In the genomic region with DNA sequence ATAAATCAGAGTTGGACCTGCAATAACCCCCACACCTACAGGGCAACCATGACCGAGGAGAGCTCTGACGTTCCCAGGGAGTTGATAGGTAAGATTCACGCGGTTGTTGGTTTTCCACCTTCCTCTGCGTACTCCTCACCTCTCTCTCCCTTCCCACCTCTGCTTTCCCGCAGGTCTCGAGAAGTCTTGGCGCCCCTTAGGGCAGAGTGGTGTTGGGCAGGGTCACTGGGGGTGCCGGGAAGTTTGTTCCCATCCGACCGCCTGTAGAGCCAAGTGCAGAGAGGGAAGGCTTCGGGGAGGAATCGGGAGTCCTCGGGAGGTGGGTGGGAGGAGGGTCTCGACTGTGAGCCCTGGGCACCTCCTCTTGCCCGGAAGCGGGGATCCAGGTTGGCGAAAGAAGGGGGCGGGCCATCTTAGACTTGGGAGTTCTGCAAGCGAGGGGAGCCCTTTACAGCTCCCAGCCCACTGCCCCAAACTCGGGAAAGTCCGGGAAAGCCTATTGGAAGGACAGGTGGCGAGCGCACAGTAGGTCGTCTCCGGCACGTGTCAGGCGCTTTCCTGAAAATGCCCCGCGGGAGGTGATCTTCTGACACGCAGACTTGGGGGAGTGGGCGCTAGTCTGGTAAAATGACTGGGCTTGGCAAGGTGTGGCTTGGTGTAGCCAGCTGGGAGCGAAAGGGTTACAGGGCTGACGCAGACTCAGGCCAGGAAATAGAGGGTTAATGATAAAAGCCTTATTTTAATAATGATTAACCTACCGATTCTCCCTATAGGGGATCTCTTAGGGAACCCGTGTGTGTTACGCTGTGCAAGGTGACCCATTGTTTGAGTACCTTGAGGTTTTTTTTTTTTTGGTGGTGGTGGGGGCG, we compare ENCODE assay signal across 8 cellular contexts. TPM values are rescaled to one million over a fixed set of nuclear protein-coding genes. Genes with fewer than 3 reads are reported as not detected.
A peak's percentile ranks its signal among the peaks of the same experiment; 100 is the strongest.
DNase-seq lines count a peak whose midpoint lies in the region; ATAC-seq and TF ChIP-seq lines count a peak whose summit lies in the region.

No MANE protein-coding gene starts in this region.

- no peaks in the 10 kb centered on the region for H3K9me3 ChIP-seq in BLaER1
- H3K9me3 ChIP-seq in breast epithelium: no peaks in the 10 kb centered on the region

- TF ChIP-seq CTCF in RWPE1 (conservative IDR thresholded peaks at IDR 0.05; ENCODE audit: low read depth) (no peak), breast epithelium (IDR thresholded peaks at IDR 0.05) (no peak)

- intact Hi-C loops in breast epithelium (cut with DNase I; ENCODE audit: low total_unique reads) (no loop called here), left colon (cut with DNase I, micrococcal nuclease) (no loop called here)

- POLR2A ChIA-PET in RWPE1 (lab: Yijun Ruan, JAX; ENCODE audit: low non-redundant PET): interaction anchor here (0.6 to 0.7 kb wide), 4 partner anchors 185 to 660 kb away, joined by 3 to 6 read pairs (median 4); no protein-coding TSS in a partner anchor

- ATAC-seq in GM21737 (IDR thresholded peaks at IDR 0.05; ENCODE audit: unreplicated experiment) (peak; percentile 37), left colon (peak; percentile 31)

- H3K27me3 ChIP-seq in BLaER1 (peaks cover 11% of the 10 kb centered on the region), breast epithelium (no peaks in the 10 kb centered on the region)

- H3K4me1 ChIP-seq in BLaER1 (peaks cover 14% of the 10 kb centered on the region), breast epithelium (peaks cover 0 to 5% of the 10 kb centered on the region in 2 donors)

- H3K9ac ChIP-seq in BLaER1: peak overlapping the region; percentile 72

- DNase-seq in RWPE1 (ENCODE audit: low spot score) (peak; percentile 48), breast epithelium (ENCODE audit: low spot score in 2 of 2) (peak in 1 of 2 donors; percentile 55), left colon (peak; percentile 46), hippocampal formation (lab: John Stamatoyannopoulos, UW) (no peak), OCI-M2 (lab: John Stamatoyannopoulos, UW; ENCODE audit: unreplicated experiment) (no peak)
- peak; percentile 37 for DNase-seq in stimulated activated CD8-positive, alpha-beta memory T cell treated with anti-CD3 and anti-CD28 coated beads, Interleukin-4, amount 100 ng/mL, for 48 hours

- peak overlapping the region; percentile 93 for H3K4me2 ChIP-seq in BLaER1

- H3K36me3 ChIP-seq in BLaER1 (no peaks in the 10 kb centered on the region), breast epithelium (no peaks in the 10 kb centered on the region)

- CTCF ChIA-PET in RWPE1 (lab: Yijun Ruan, JAX): interaction anchor here (0.7 to 3.0 kb wide), 9 partner anchors 9 to 276 kb away, joined by 3 to 34 read pairs (median 5); no protein-coding TSS in a partner anchor

- no peak for TF ChIP-seq POLR2A in breast epithelium (IDR thresholded peaks at IDR 0.05)

- H4K20me1 ChIP-seq in BLaER1: no peaks in the 10 kb centered on the region

- H3K4me3 ChIP-seq in BLaER1 (peak overlapping the region; percentile 74), breast epithelium (peak overlapping the region; percentile 71 to 83 (median 82))

- H3K27ac ChIP-seq in BLaER1: no peak overlapping the region
- peak overlapping the region; percentile 82 for H3K27ac ChIP-seq in RWPE1
- peak overlapping the region; percentile 87 to 92 for H3K27ac ChIP-seq in breast epithelium

RNA-seq across cellular contexts. Expression of gene CARMIL1, which starts 0.8 kb away (rescaled TPM):
- total RNA-seq in breast epithelium: 10 to 100 TPM; 23.6 to 53.0 (median 33.5) TPM
- total RNA-seq in left colon: 10 to 100 TPM; 56.3 to 58.7 TPM

Comparison
In these comparisons a context has a peak if more than half of its experiments do, and no peak if none do; other contexts are left out.
1. DNase-seq: peak in RWPE1 (single experiment), left colon (2 of 2) and stimulated activated CD8-positive, alpha-beta memory T cell treated with anti-CD3 and anti-CD28 coated beads, Interleukin-4, amount 100 ng/mL, for 48 hours (single experiment); none in hippocampal formation (0 of 2) and OCI-M2 (single experiment).